Comparison of ENCODE assay signal across 12 cellular contexts in genomic region chr4:85557016-85557901, GRCh38.
DNase-seq lines count a peak whose midpoint lies in the region; ATAC-seq and TF ChIP-seq lines count a peak whose summit lies in the region.
"Had no signal": no experiment of that assay in that cellular context is flagged by ENCODE, and none has a peak within 500 bp of the region (broad histone marks: within the 10 kb centered on the region; RNA-seq: fewer than 3 reads in every experiment).

No MANE protein-coding gene starts in this region.

- H3K4me3 Mint-ChIP-seq in effector memory CD8-positive, alpha-beta T cell = no peak overlapping the region

- peak; percentile 77 for ATAC-seq in GM18505 (IDR thresholded peaks at IDR 0.05; ENCODE audit: unreplicated experiment)
- ATAC-seq in GM21367 (IDR thresholded peaks at IDR 0.05; ENCODE audit: unreplicated experiment) = peak; percentile 92
- ATAC-seq in HG03097 (IDR thresholded peaks at IDR 0.05; ENCODE audit: low FRiP score, unreplicated experiment) = peak; percentile 86
- peak; percentile 49 for ATAC-seq in effector memory CD8-positive, alpha-beta T cell (replicated peaks)

- no peaks in the 10 kb centered on the region for H3K4me1 Mint-ChIP-seq in effector memory CD8-positive, alpha-beta T cell (ENCODE audit: low read depth in 2 of 2)

- no peak overlapping the region for H3K27ac Mint-ChIP-seq in effector memory CD8-positive, alpha-beta T cell

- DNase-seq in effector memory CD8-positive, alpha-beta T cell = no peak
- DNase-seq in AML-193 (lab: John Stamatoyannopoulos, UW) (no peak), cerebellar cortex (ENCODE audit: low spot score) (no peak), pons (ENCODE audit: low spot score) (no peak), T-helper 9 cell (no peak)
- DNase-seq: activated effector memory CD4-positive, alpha-beta T cell treated with Interleukin-2 at 50 U/mL for 16 hours; islet precursor cell; NCI-H2171; SW 1271 had no signal

- no peak for TF ChIP-seq POLR2A in GM18505 (IDR thresholded peaks at IDR 0.05; ENCODE audit: borderline replicate concordance, extremely low read depth, insufficient read depth, insufficient read length)

- H3K9me3 Mint-ChIP-seq in effector memory CD8-positive, alpha-beta T cell = peaks cover 8 to 20% of the 10 kb centered on the region in 2 donors

- no peaks in the 10 kb centered on the region for H3K36me3 Mint-ChIP-seq in effector memory CD8-positive, alpha-beta T cell (ENCODE audit: insufficient read depth)

- no peaks in the 10 kb centered on the region for H3K27me3 Mint-ChIP-seq in effector memory CD8-positive, alpha-beta T cell
